In the genomic region with DNA sequence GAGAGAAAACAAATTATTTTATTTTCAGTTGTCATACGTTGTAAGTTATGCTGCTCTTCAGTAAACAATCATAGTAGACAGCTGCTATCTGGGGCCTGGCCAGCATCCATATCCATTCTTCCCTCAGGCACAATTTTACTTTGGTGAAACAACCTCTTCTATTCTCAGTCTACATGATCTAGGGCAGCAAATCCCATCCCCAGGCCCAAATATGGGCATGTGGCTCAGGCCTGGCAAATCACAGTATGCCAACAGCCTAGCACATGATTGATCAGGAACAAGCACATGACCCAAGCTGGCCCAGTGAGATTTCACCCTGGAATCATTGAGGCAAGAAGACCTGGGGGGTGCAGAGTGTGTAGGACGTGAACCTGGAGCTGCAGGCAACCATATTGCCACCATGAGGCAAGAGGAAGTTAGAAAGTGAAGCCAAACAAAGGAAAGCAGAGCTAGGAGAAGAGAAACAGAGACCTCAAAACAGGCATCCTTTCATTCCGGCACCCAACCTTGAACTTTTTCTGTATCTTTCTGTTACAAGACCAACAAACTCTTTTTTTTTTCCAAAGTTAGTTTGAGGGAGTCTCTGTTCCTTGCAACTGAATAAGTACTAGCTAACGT, we compare ENCODE assay signal across 15 cellular contexts. TPM values are rescaled to one million over a fixed set of nuclear protein-coding genes. Genes with fewer than 3 reads are reported as not detected.
A peak's percentile ranks its signal among the peaks of the same experiment; 100 is the strongest.
DNase-seq lines count a peak whose midpoint lies in the region; ATAC-seq, FAIRE-seq and TF ChIP-seq lines count a peak whose summit lies in the region.
"Had no signal": no experiment of that assay in that cellular context is flagged by ENCODE, and none has a peak within 500 bp of the region (broad histone marks: within the 10 kb centered on the region; RNA-seq: fewer than 3 reads in every experiment).

No MANE protein-coding gene starts in this region.

- H3K9ac ChIP-seq in HepG2 (ENCODE audit: insufficient read depth, low read depth, low read length) = no peak overlapping the region

- BruUV-seq in HepG2 (replicated peaks; lab: Mats Ljungman, UMichigan) = no TSS peak

- no peak for TF ChIP-seq POLR2A in HepG2 (IDR thresholded peaks at IDR 0.05; ENCODE audit: insufficient read depth in 1 of 2, low read depth in 2 of 2, low read length in 2 of 2)

- no peaks in the 10 kb centered on the region for H3K36me3 ChIP-seq in HepG2 (replicated peaks in 1 of 2; ENCODE audit: control insufficient read depth in 1 of 2, insufficient read depth in 2 of 2, low read length in 2 of 2)

- TF ChIP-seq RAD21 in HepG2 (CRISPR knock-in tag; IDR thresholded peaks at IDR 0.05) = no peak

- no peaks in the 10 kb centered on the region for H4K20me1 ChIP-seq in HepG2 (ENCODE audit: insufficient read depth, low read length)

- TF ChIP-seq EP300 in HepG2 (IDR thresholded peaks at IDR 0.05; ENCODE audit: low read depth in 2 of 2, low read length in 2 of 2) = no peak
- TF ChIP-seq EP300 in HepG2 (CRISPR knock-in tag; IDR thresholded peaks at IDR 0.05; ENCODE audit: borderline replicate concordance) = no peak

- no peak for TF ChIP-seq CTCF in astrocyte of the spinal cord (IDR thresholded peaks at IDR 0.05; ENCODE audit: low read depth, low read length)
- no peak for TF ChIP-seq CTCF in HepG2 (CRISPR knock-in tag; IDR thresholded peaks at IDR 0.05)

- no peaks in the 10 kb centered on the region for H3K79me2 ChIP-seq in HepG2 (ENCODE audit: insufficient read depth, low read length)

- H3K4me3 ChIP-seq in Jurkat, Clone E6-1 (ENCODE audit: low read length) = no peak overlapping the region
- H3K4me3 ChIP-seq in astrocyte of the spinal cord (ENCODE audit: low read depth, low read length) = no peak overlapping the region
- peak overlapping the region in 1 of 3 experiments; percentile 68; a peak in 1 of 6 replicates for H3K4me3 ChIP-seq in HepG2 (replicated peaks in 1 of 3; ENCODE audit: insufficient read depth in 1 of 3, low read depth in 2 of 3, low read length in 3 of 3)
- H3K4me3 ChIP-seq: mucosa of descending colon had no signal

- POLR2A ChIA-PET in HepG2 (lab: Yijun Ruan, JAX) = interaction anchor here (0.8 to 3.1 kb wide), 4 partner anchors 38 to 1333 kb away, joined by 3 to 26 read pairs (median 12); no protein-coding TSS in a partner anchor

- H3K27me3 ChIP-seq in HepG2 (ENCODE audit: control insufficient read depth in 1 of 2, insufficient read depth in 2 of 2, low read length in 2 of 2) = no peaks in the 10 kb centered on the region

- in situ Hi-C loops in astrocyte of the spinal cord (cut with HindIII; ENCODE audit: low sequenced_read_pairs) (no loop called here), HepG2 (cut with HindIII; ENCODE audit: extremely low pct_ligation_motif_present, low pct_unique_long_range_greater_than_20kb) (loop anchor here (10.0 kb wide), 1 partner anchor 1221 kb away; no protein-coding TSS in a partner anchor)

- 30% methylated on average over 4 of the region's 4 CpGs for WGBS in HepG2 (ENCODE audit: low lambda C conversion rate)

- peak overlapping the region; percentile 48 for H3K27ac ChIP-seq in HepG2 (ENCODE audit: extremely low read length, insufficient read depth, low read length)

- no peaks in the 10 kb centered on the region for H3K9me3 ChIP-seq in HepG2 (ENCODE audit: low read length)
- H3K9me3 ChIP-seq: mucosa of descending colon had no signal

- H3K4me2 ChIP-seq in HepG2 (ENCODE audit: low read depth, low read length) = peak overlapping the region; percentile 96

- ATAC-seq in HepG2 (peak; percentile 46), GM21619 (IDR thresholded peaks at IDR 0.05; ENCODE audit: unreplicated experiment) (no peak)
- ATAC-seq: T-helper 17 cell had no signal

- H3K4me1 ChIP-seq in HepG2 (ENCODE audit: insufficient read depth, low read length) = peaks cover 36% of the 10 kb centered on the region

- DNase-seq in DMS 273 (lab: John Stamatoyannopoulos, UW; ENCODE audit: unreplicated experiment) (peak; percentile 40), astrocyte of the spinal cord (ENCODE audit: low read depth, low spot score) (peak; percentile 5), HepG2 (ENCODE audit: low spot score) (peak; percentile 69), NCI-H748 (lab: John Stamatoyannopoulos, UW; ENCODE audit: unreplicated experiment) (no peak), frontal cortex (ENCODE audit: low spot score in 2 of 2) (no peak)
- peak; percentile 11 for DNase-seq in Jurkat, Clone E6-1 (ENCODE audit: low read depth, low spot score)
- no peak for DNase-seq in effector CD4-positive, alpha-beta T cell
- DNase-seq: activated naive CD4-positive, alpha-beta T cell treated with anti-CD3 and anti-CD28 coated beads, Interleukin-2, amount 10 ng/mL, durations not matched to agents 7 days and 5 days; GDM1; mucosa of descending colon; NCI-H2107; stimulated activated naive CD8-positive, alpha-beta T cell treated with anti-CD3 and anti-CD28 coated beads, Interleukin-15, amount 100 ng/mL, for 72 hours; T-helper 17 cell had no signal

- FAIRE-seq in HepG2 (lab: Jason Lieb, UNC) = no peak
- FAIRE-seq in frontal cortex (lab: Jason Lieb, UNC) = no peak

- H2AFZ ChIP-seq in HepG2 (ENCODE audit: low read length) = peak overlapping the region; percentile 51

- intact Hi-C loops in HepG2 (cut with micrococcal nuclease; ENCODE audit: unreplicated experiment) = loop anchor here (1.0 to 2.0 kb wide), 5 partner anchors 39 to 1218 kb away; a partner anchor contains a TSS

- CTCF ChIA-PET in HepG2 (lab: Yijun Ruan, JAX; ENCODE audit: low intra/inter-chr PET ratio, low total read pairs) = interaction anchor here (1.1 to 2.3 kb wide), 5 partner anchors 10 to 1218 kb away, joined by 3 to 21 read pairs (median 9); a partner anchor contains a TSS

TF ChIP-seq in HepG2, 621 proteins besides CTCF, POLR2A, EP300 and RAD21 (continues in another document):
- TF ChIP-seq TARDBP (CRISPR knock-in tag; IDR thresholded peaks at IDR 0.05) (0 out of 2 replicates have a peak, but pooled peaks have one; percentile 31), REPIN1 (CRISPR knock-in tag; IDR thresholded peaks at IDR 0.05; ENCODE audit: borderline replicate concordance, low read depth) (0 out of 2 replicates have a peak, but pooled peaks have one; percentile 36), ZNF644 (CRISPR knock-in tag; IDR thresholded peaks at IDR 0.05; ENCODE audit: low read depth) (peak; percentile 65), RXRB (CRISPR knock-in tag; IDR thresholded peaks at IDR 0.05; ENCODE audit: borderline replicate concordance) (peak; percentile 14; the same call in 1 of the 2 replicates)
- TF ChIP-seq, protein P1, sequence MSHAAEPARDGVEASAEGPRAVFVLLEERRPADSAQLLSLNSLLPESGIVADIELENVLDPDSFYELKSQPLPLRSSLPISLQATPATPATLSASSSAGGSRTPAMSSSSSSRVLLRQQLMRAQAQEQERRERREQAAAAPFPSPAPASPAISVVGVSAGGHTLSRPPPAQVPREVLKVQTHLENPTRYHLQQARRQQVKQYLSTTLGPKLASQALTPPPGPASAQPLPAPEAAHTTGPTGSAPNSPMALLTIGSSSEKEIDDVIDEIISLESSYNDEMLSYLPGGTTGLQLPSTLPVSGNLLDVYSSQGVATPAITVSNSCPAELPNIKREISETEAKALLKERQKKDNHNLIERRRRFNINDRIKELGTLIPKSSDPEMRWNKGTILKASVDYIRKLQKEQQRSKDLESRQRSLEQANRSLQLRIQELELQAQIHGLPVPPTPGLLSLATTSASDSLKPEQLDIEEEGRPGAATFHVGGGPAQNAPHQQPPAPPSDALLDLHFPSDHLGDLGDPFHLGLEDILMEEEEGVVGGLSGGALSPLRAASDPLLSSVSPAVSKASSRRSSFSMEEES (CRISPR knock-in tag; IDR thresholded peaks at IDR 0.05) = peak; percentile 38; the same call in 1 of the 2 replicates
- TF ChIP-seq, protein P2, sequence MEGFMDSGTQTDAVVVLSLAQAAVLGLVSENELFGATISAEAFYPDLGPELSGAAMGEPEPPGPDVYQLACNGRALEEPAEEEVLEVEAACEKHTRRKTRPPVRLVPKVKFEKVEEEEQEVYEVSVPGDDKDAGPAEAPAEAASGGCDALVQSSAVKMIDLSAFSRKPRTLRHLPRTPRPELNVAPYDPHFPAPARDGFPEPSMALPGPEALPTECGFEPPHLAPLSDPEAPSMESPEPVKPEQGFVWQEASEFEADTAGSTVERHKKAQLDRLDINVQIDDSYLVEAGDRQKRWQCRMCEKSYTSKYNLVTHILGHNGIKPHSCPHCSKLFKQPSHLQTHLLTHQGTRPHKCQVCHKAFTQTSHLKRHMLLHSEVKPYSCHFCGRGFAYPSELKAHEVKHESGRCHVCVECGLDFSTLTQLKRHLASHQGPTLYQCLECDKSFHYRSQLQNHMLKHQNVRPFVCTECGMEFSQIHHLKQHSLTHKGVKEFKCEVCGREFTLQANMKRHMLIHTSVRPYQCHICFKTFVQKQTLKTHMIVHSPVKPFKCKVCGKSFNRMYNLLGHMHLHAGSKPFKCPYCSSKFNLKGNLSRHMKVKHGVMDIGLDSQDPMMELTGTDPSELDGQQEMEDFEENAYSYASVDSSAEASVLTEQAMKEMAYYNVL (CRISPR knock-in tag; IDR thresholded peaks at IDR 0.05; ENCODE audit: borderline replicate concordance) = 0 out of 2 replicates have a peak, but pooled peaks have one; percentile 28

RNA-seq across cellular contexts. Expression of a gene that starts 10.3 kb away (rescaled TPM):
- polyA plus RNA-seq in Jurkat, Clone E6-1 (2012; ENCODE audit: insufficient read depth, insufficient read length) = not detected
- total RNA-seq in HepG2 (2016; rRNA removed; fragmentation: Illumina TruSeq; extraction: Trizol) (not detected in 2 replicates), frontal cortex (0.41 TPM)
- not detected in 2 replicates for total RNA-seq in HepG2 (2016; cell fraction: cytosol; rRNA removed; fragmentation: Illumina TruSeq; extraction: Trizol; ENCODE audit: low read depth)
- total RNA-seq in HepG2 (2016; cell fraction: insoluble cytoplasmic fraction; rRNA removed; fragmentation: Illumina TruSeq; extraction: Trizol) = not detected in 2 replicates
- not detected in 2 replicates for total RNA-seq in HepG2 (2016; cell fraction: membrane; rRNA removed; fragmentation: Illumina TruSeq; extraction: Trizol)
- not detected in 2 replicates for total RNA-seq in HepG2 (2016; cell fraction: nucleus; rRNA removed; fragmentation: Illumina TruSeq; extraction: Trizol)
- polyA plus RNA-seq in HepG2 (2011; rRNA removed) = 0.22 TPM in 1 of 2 replicates, not detected in the other
- not detected in 2 replicates for polyA plus RNA-seq in HepG2 (2011; cell fraction: cytosol; rRNA removed)
- not detected in 2 replicates for polyA plus RNA-seq in HepG2 (2011; cell fraction: nucleus; rRNA removed)
- polyA plus RNA-seq in HepG2 (2012) = not detected in 2 replicates
- polyA plus RNA-seq in HepG2 (2016; cell fraction: cytosol; fragmentation: Illumina TruSeq; extraction: Trizol; ENCODE audit: low read depth) = not detected in 2 replicates
- polyA plus RNA-seq in HepG2 (2016; cell fraction: insoluble cytoplasmic fraction; fragmentation: Illumina TruSeq; extraction: Trizol; ENCODE audit: low read depth) = not detected in 2 replicates
- not detected in 2 replicates for polyA plus RNA-seq in HepG2 (2016; cell fraction: membrane; fragmentation: Illumina TruSeq; extraction: Trizol; ENCODE audit: low read depth)
- polyA plus RNA-seq in HepG2 (2016; cell fraction: nucleus; fragmentation: Illumina TruSeq; extraction: Trizol; ENCODE audit: insufficient read depth, low read depth) = not detected in 2 replicates
- polyA minus RNA-seq in HepG2 (2011; rRNA and poly(A)+ RNA removed; ENCODE audit: low replicate concordance) = not detected in 2 replicates
- not detected in 2 replicates for polyA minus RNA-seq in HepG2 (2011; cell fraction: cytosol; rRNA and poly(A)+ RNA removed)
- not detected in 2 replicates for polyA minus RNA-seq in HepG2 (2011; cell fraction: nucleus; rRNA and poly(A)+ RNA removed)
- total RNA-seq: mucosa of descending colon, T-helper 17 cell had no signal
- polyA plus RNA-seq: BJ had no signal

Comparison
In these comparisons a context has a peak if more than half of its experiments do, and no peak if none do; other contexts are left out.
1. DNase-seq: peak in DMS 273 (single experiment), Jurkat, Clone E6-1 (single experiment), astrocyte of the spinal cord (single experiment) and HepG2 (single experiment); none in NCI-H748 (single experiment), frontal cortex (0 of 2) and effector CD4-positive, alpha-beta T cell (single experiment).